10 cellular contexts compared by ENCODE assay signal in the genomic region with DNA sequence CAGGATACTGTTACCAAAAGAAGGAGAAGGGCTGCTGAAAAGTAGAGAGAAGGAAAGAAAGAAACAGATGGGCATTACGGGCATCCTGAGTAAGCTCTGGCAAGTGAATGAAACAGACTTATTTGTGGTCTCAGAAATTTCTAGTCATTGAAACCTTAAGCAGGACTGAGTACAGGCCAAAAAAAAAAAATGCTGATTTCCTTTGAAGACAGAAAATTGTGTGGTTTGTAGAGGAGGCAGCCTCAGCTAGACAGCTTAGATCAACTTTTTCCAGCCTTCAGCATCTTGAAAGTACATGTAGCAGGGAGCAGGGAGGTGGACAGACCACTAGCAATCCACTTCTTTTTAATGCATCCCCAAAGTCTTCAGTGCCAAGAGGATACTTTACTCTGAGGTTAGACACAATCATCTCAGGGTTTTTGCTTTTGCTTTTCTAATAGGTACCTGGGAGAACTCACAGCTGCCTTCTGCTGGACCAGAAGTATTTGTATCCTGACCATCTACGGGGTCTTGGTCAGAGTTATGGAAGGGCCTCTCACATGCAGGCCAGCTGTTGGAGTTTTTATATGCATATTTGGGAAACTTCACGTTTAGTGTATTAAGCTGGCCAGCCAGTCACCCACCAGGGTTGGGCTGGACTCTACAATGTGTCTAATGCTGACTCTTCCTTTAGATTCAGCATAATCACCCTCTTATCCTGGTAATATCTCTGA.
DNase-seq lines count a peak whose midpoint lies in the region; ATAC-seq and TF ChIP-seq lines count a peak whose summit lies in the region.
"Had no signal": no experiment of that assay in that cellular context is flagged by ENCODE, and none has a peak within 500 bp of the region (broad histone marks: within the 10 kb centered on the region; RNA-seq: fewer than 3 reads in every experiment).

No MANE protein-coding gene starts in this region.

- no peaks in the 10 kb centered on the region for H3K9me3 ChIP-seq in OCI-LY3 (ENCODE audit: insufficient read depth, low read length)

- H3K4me1 ChIP-seq in OCI-LY3 (ENCODE audit: low read length) (no peaks in the 10 kb centered on the region), rectal smooth muscle tissue (ENCODE audit: control insufficient read depth, insufficient read depth, low read length) (peaks cover 5% of the 10 kb centered on the region)

- ATAC-seq in GM21360 (IDR thresholded peaks at IDR 0.05; ENCODE audit: unreplicated experiment) = no peak
- ATAC-seq in HG02973 (IDR thresholded peaks at IDR 0.05; ENCODE audit: unreplicated experiment) = no peak

- peak; percentile 20 for DNase-seq in GM03348 (ENCODE audit: low spot score)
- DNase-seq in fibroblast of pulmonary artery (ENCODE audit: low read depth) = peak; percentile 37
- DNase-seq in NCI-H748 (lab: John Stamatoyannopoulos, UW; ENCODE audit: unreplicated experiment) = no peak
- no peak for DNase-seq in cerebellar nuclear complex (lab: John Stamatoyannopoulos, UW)
- DNase-seq: activated naive CD4-positive, alpha-beta T cell treated with anti-CD3 and anti-CD28 coated beads for 36 hours; NCI-H1048 had no signal

- H2AFZ ChIP-seq in OCI-LY3 (ENCODE audit: low read depth, low read length) = 0 out of 2 replicates have a peak overlapping the region, but pooled peaks have one; percentile 13

- no peak overlapping the region for H3K27ac ChIP-seq in OCI-LY3 (ENCODE audit: low read length)
- peak overlapping the region; percentile 38 for H3K27ac ChIP-seq in rectal smooth muscle tissue (ENCODE audit: low read depth, low read length)

- H4K20me1 ChIP-seq in OCI-LY3 (ENCODE audit: insufficient read depth, low read length) = no peaks in the 10 kb centered on the region

- H3K79me2 ChIP-seq in OCI-LY3 (ENCODE audit: low read length) = no peaks in the 10 kb centered on the region

- H3K4me3 ChIP-seq in OCI-LY3 (ENCODE audit: low read length) (no peak overlapping the region), fibroblast of pulmonary artery (replicated peaks; ENCODE audit: low read depth, low read length) (no peak overlapping the region), rectal smooth muscle tissue (ENCODE audit: low read length) (no peak overlapping the region)

- H3K36me3 ChIP-seq in OCI-LY3 (replicated peaks; ENCODE audit: low read depth, low read length) = no peaks in the 10 kb centered on the region
- no peaks in the 10 kb centered on the region for H3K36me3 ChIP-seq in rectal smooth muscle tissue (ENCODE audit: control insufficient read depth, insufficient read depth, low read length)

- H3K9ac ChIP-seq in OCI-LY3 (ENCODE audit: low read length) (no peak overlapping the region), rectal smooth muscle tissue (ENCODE audit: low read length) (no peak overlapping the region)

- H3K27me3 ChIP-seq in OCI-LY3 (ENCODE audit: low read depth, low read length) (no peaks in the 10 kb centered on the region), rectal smooth muscle tissue (ENCODE audit: control insufficient read depth, insufficient read depth, low read length) (no peaks in the 10 kb centered on the region)

- H3K4me2 ChIP-seq in OCI-LY3 (ENCODE audit: low read length) = no peak overlapping the region

- TF ChIP-seq CTCF in OCI-LY3 (IDR thresholded peaks at IDR 0.05; ENCODE audit: low read depth, low read length) (no peak), fibroblast of pulmonary artery (IDR thresholded peaks at IDR 0.05; ENCODE audit: low read length, missing control alignments) (no peak)

Comparison
In these comparisons a context has a peak if more than half of its experiments do, and no peak if none do; other contexts are left out.
1. DNase-seq: peak in GM03348 (single experiment) and fibroblast of pulmonary artery (single experiment); none in NCI-H748 (single experiment) and cerebellar nuclear complex (0 of 2).